In genomic region chr7:14235056-14235455, GRCh38 we compare ENCODE assay signal across 16 cellular contexts.
DNase-seq lines count a peak whose midpoint lies in the region; ATAC-seq, FAIRE-seq and TF ChIP-seq lines count a peak whose summit lies in the region.
"Had no signal": no experiment of that assay in that cellular context is flagged by ENCODE, and none has a peak within 500 bp of the region (broad histone marks: within the 10 kb centered on the region; RNA-seq: fewer than 3 reads in every experiment).

No MANE protein-coding gene starts in this region.

- H3K4me3 ChIP-seq in liver (ENCODE audit: low read depth in 1 of 3, low read length in 3 of 3): no peak overlapping the region
- H3K4me3 ChIP-seq in HepG2 (replicated peaks in 1 of 3; ENCODE audit: insufficient read depth in 1 of 3, low read depth in 2 of 3, low read length in 3 of 3): no peak overlapping the region
- H3K4me3 ChIP-seq in effector memory CD4-positive, alpha-beta T cell (ENCODE audit: insufficient read depth, low read depth, low read length, poor library complexity, severe bottlenecking): no peak overlapping the region
- H3K4me3 ChIP-seq in prostate gland: no peak overlapping the region

- in situ Hi-C loops in HepG2 (cut with HindIII; ENCODE audit: extremely low pct_ligation_motif_present, low pct_unique_long_range_greater_than_20kb): no loop called here

- H4K20me1 ChIP-seq in HepG2 (ENCODE audit: insufficient read depth, low read length): no peaks in the 10 kb centered on the region

- DNase-seq in HepG2 (ENCODE audit: low spot score) (no peak), cerebellar cortex (ENCODE audit: low spot score) (peak; percentile 59), fibroblast of peridontal ligament (ENCODE audit: extremely low read depth) (peak; percentile 15), nephron progenitor cell (no peak), prostate gland (ENCODE audit: low spot score) (no peak)
- no peak for DNase-seq in effector memory CD4-positive, alpha-beta T cell
- DNase-seq: CD8-positive, alpha-beta T cell; COR-L47; DND-41; GF-D8 had no signal

- peaks cover 9% of the 10 kb centered on the region for H3K4me1 Mint-ChIP-seq in nephron progenitor cell
- H3K4me1 Mint-ChIP-seq: CD14-positive monocyte had no signal

- H3K27me3 ChIP-seq in liver (ENCODE audit: control insufficient read depth in 4 of 4, insufficient read depth in 4 of 4, low read length in 3 of 4) (no peaks in the 10 kb centered on the region), HepG2 (ENCODE audit: control insufficient read depth in 1 of 2, insufficient read depth in 2 of 2, low read length in 2 of 2) (no peaks in the 10 kb centered on the region), prostate gland (replicated peaks; ENCODE audit: insufficient read depth) (no peaks in the 10 kb centered on the region)
- no peaks in the 10 kb centered on the region for H3K27me3 ChIP-seq in effector memory CD4-positive, alpha-beta T cell (replicated peaks; ENCODE audit: control insufficient read depth, insufficient read depth, low read length, poor library complexity, severe bottlenecking)

- no peak overlapping the region for H3K4me2 ChIP-seq in HepG2 (ENCODE audit: low read depth, low read length)

- H2AFZ ChIP-seq in HepG2 (ENCODE audit: low read length): no peak overlapping the region

- TF ChIP-seq POLR2A in HepG2 (IDR thresholded peaks at IDR 0.05; ENCODE audit: insufficient read depth in 1 of 2, low read depth in 2 of 2, low read length in 2 of 2): no peak
- no peak for TF ChIP-seq POLR2A in prostate gland (IDR thresholded peaks at IDR 0.05)

- no peak overlapping the region for H3K4me3 Mint-ChIP-seq in nephron progenitor cell
- H3K4me3 Mint-ChIP-seq: CD14-positive monocyte; CD8-positive, alpha-beta T cell had no signal

- FAIRE-seq in HepG2 (lab: Jason Lieb, UNC): no peak

- no peaks in the 10 kb centered on the region for H3K79me2 ChIP-seq in HepG2 (ENCODE audit: insufficient read depth, low read length)

- POLR2A ChIA-PET in HepG2 (lab: Yijun Ruan, JAX): no interaction called here

- H3K36me3 ChIP-seq in liver (ENCODE audit: control insufficient read depth in 4 of 4, insufficient read depth in 3 of 4, low read depth in 1 of 4, low read length in 3 of 4) (no peaks in the 10 kb centered on the region), HepG2 (replicated peaks in 1 of 2; ENCODE audit: control insufficient read depth in 1 of 2, insufficient read depth in 2 of 2, low read length in 2 of 2) (no peaks in the 10 kb centered on the region), prostate gland (no peaks in the 10 kb centered on the region)
- H3K36me3 ChIP-seq in effector memory CD4-positive, alpha-beta T cell (ENCODE audit: control insufficient read depth, insufficient read depth, low read length): no peaks in the 10 kb centered on the region

- H3K27ac ChIP-seq in liver (ENCODE audit: low read depth in 1 of 2, low read length in 2 of 2) (no peak overlapping the region), HepG2 (ENCODE audit: extremely low read length, insufficient read depth, low read length) (no peak overlapping the region), prostate gland (no peak overlapping the region)
- H3K27ac ChIP-seq in effector memory CD4-positive, alpha-beta T cell (ENCODE audit: insufficient read depth, low read length, poor library complexity, severe bottlenecking): no peak overlapping the region
- H3K27ac ChIP-seq: 22Rv1, HL-60 had no signal

- intact Hi-C loops in HepG2 (cut with micrococcal nuclease; ENCODE audit: unreplicated experiment) (no loop called here), prostate gland (cut with DNase I) (no loop called here)

- TF ChIP-seq RAD21 in liver (IDR thresholded peaks at IDR 0.05) (no peak), HepG2 (CRISPR knock-in tag; IDR thresholded peaks at IDR 0.05) (no peak)

- H3K9me3 ChIP-seq in liver (ENCODE audit: control insufficient read depth in 4 of 4, low read length in 3 of 4) (no peaks in the 10 kb centered on the region), HepG2 (ENCODE audit: low read length) (peaks cover 87% of the 10 kb centered on the region), prostate gland (no peaks in the 10 kb centered on the region)
- H3K9me3 ChIP-seq in effector memory CD4-positive, alpha-beta T cell (ENCODE audit: control insufficient read depth, low read length): no peaks in the 10 kb centered on the region

- ATAC-seq in HepG2 (no peak), GM18517 (IDR thresholded peaks at IDR 0.05; ENCODE audit: unreplicated experiment) (no peak)
- ATAC-seq: CD8-positive, alpha-beta T cell; HCT116 had no signal

- TF ChIP-seq EP300 in HepG2 (IDR thresholded peaks at IDR 0.05; ENCODE audit: low read depth in 2 of 2, low read length in 2 of 2): no peak
- no peak for TF ChIP-seq EP300 in HepG2 (CRISPR knock-in tag; IDR thresholded peaks at IDR 0.05; ENCODE audit: borderline replicate concordance)

- H3K9ac ChIP-seq in liver (ENCODE audit: low read depth in 1 of 2, low read length in 2 of 2): no peak overlapping the region
- no peak overlapping the region for H3K9ac ChIP-seq in HepG2 (ENCODE audit: insufficient read depth, low read depth, low read length)

- 42% methylated on average over 2 of the region's 2 CpGs for WGBS in liver
- WGBS in HepG2 (ENCODE audit: low lambda C conversion rate): 31% methylated on average over 2 of the region's 2 CpGs
- 71% methylated on average over 2 of the region's 2 CpGs for WGBS in prostate gland

- H3K27me3 Mint-ChIP-seq in nephron progenitor cell (ENCODE audit: low read depth, poor library complexity): no peaks in the 10 kb centered on the region

- no peaks in the 10 kb centered on the region for H3K36me3 Mint-ChIP-seq in nephron progenitor cell (ENCODE audit: low read depth)
- H3K36me3 Mint-ChIP-seq: CD14-positive monocyte; CD8-positive, alpha-beta T cell had no signal

- CTCF ChIA-PET in HepG2 (lab: Yijun Ruan, JAX; ENCODE audit: low intra/inter-chr PET ratio, low total read pairs): no interaction called here

- H3K27ac Mint-ChIP-seq in nephron progenitor cell: peak overlapping the region; percentile 55
- H3K27ac Mint-ChIP-seq: CD14-positive monocyte; CD8-positive, alpha-beta T cell had no signal

- BruUV-seq in HepG2 (replicated peaks; lab: Mats Ljungman, UMichigan): no TSS peak

- no peaks in the 10 kb centered on the region for H3K9me3 Mint-ChIP-seq in nephron progenitor cell
- H3K9me3 Mint-ChIP-seq: CD8-positive, alpha-beta T cell had no signal

- H3K4me1 ChIP-seq in liver (ENCODE audit: control insufficient read depth in 4 of 4, insufficient read depth in 4 of 4, low read length in 3 of 4): peaks cover 0 to 21% (median 12%) of the 10 kb centered on the region in 4 donors
- H3K4me1 ChIP-seq in HepG2 (ENCODE audit: insufficient read depth, low read length): no peaks in the 10 kb centered on the region
- no peaks in the 10 kb centered on the region for H3K4me1 ChIP-seq in effector memory CD4-positive, alpha-beta T cell (ENCODE audit: control insufficient read depth, insufficient read depth, low read length, poor library complexity, severe bottlenecking)
- no peaks in the 10 kb centered on the region for H3K4me1 ChIP-seq in prostate gland (replicated peaks)

- no peak for TF ChIP-seq CTCF in liver (IDR thresholded peaks at IDR 0.05; ENCODE audit: low read depth, low read length, missing input control)
- TF ChIP-seq CTCF in HepG2 (CRISPR knock-in tag; IDR thresholded peaks at IDR 0.05): no peak
- no peak for TF ChIP-seq CTCF in nephron progenitor cell (IDR thresholded peaks at IDR 0.05)
- no peak for TF ChIP-seq CTCF in prostate gland (IDR thresholded peaks at IDR 0.05)

TF ChIP-seq in liver, 16 proteins besides CTCF, POLR2A, EP300 and RAD21:
- TF ChIP-seq HNF4A (conservative IDR thresholded peaks at IDR 0.05): peak; percentile 28 to 30
- TF ChIP-seq YY1 (IDR thresholded peaks at IDR 0.05): no peak
- no peak for TF ChIP-seq FOXA2 (IDR thresholded peaks at IDR 0.05)

TF ChIP-seq in HepG2, 621 proteins besides CTCF, POLR2A, EP300 and RAD21:
- TF ChIP-seq STAT5B (CRISPR knock-in tag; IDR thresholded peaks at IDR 0.05): no peak
- TF ChIP-seq POLR2G (IDR thresholded peaks at IDR 0.05; ENCODE audit: low read depth, low read length): no peak
- TF ChIP-seq ZNF547 (CRISPR knock-in tag; IDR thresholded peaks at IDR 0.05): no peak
- no peak for TF ChIP-seq ZNF552 (CRISPR knock-in tag; IDR thresholded peaks at IDR 0.05; ENCODE audit: borderline replicate concordance)
- TF ChIP-seq FOXJ3 (CRISPR knock-in tag; IDR thresholded peaks at IDR 0.05; ENCODE audit: borderline replicate concordance): no peak
- TF ChIP-seq NCOA5 (CRISPR knock-in tag; IDR thresholded peaks at IDR 0.05): no peak
- TF ChIP-seq, protein P1, sequence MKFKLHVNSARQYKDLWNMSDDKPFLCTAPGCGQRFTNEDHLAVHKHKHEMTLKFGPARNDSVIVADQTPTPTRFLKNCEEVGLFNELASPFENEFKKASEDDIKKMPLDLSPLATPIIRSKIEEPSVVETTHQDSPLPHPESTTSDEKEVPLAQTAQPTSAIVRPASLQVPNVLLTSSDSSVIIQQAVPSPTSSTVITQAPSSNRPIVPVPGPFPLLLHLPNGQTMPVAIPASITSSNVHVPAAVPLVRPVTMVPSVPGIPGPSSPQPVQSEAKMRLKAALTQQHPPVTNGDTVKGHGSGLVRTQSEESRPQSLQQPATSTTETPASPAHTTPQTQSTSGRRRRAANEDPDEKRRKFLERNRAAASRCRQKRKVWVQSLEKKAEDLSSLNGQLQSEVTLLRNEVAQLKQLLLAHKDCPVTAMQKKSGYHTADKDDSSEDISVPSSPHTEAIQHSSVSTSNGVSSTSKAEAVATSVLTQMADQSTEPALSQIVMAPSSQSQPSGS (CRISPR knock-in tag; IDR thresholded peaks at IDR 0.05): no peak
- no peak for TF ChIP-seq HIVEP1 (CRISPR knock-in tag; IDR thresholded peaks at IDR 0.05)
- TF ChIP-seq ZMYM2 (CRISPR knock-in tag; IDR thresholded peaks at IDR 0.05): no peak
- no peak for TF ChIP-seq ZNF234 (CRISPR knock-in tag; conservative IDR thresholded peaks at IDR 0.05)
- TF ChIP-seq NPAS2 (CRISPR knock-in tag; IDR thresholded peaks at IDR 0.05; ENCODE audit: borderline replicate concordance): no peak
- no peak for TF ChIP-seq ZFP36 (IDR thresholded peaks at IDR 0.05; ENCODE audit: borderline replicate concordance, low read depth, low read length, partially characterized antibody)

Comparison
In these comparisons a context has a peak if more than half of its experiments do, and no peak if none do; other contexts are left out.
1. DNase-seq: peak in cerebellar cortex (single experiment) and fibroblast of peridontal ligament (single experiment); none in HepG2 (single experiment), nephron progenitor cell (single experiment), effector memory CD4-positive, alpha-beta T cell (0 of 3) and prostate gland (single experiment).